ENCODE assay signal across 14 cellular contexts in the genomic region with DNA sequence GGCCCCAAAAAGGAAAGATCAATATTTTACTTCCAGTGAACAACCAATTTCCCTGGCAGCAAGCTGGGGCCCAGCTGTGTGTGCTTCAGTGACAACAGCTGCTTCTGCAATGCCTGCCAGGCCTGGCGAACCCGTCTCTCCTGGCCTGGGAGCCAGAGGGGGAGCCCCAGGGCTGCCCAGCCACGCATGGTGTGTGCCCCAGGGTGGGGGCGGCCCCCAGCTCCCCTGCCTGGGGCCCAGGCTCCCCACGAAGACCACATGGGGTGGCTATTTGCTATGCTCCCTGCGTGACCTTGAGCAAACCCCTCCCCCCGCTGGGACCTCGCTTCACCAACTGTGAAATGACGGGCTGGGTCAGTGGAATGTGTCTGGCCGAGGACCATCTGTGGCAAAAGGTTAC. TPM values are rescaled to one million over a fixed set of nuclear protein-coding genes. Genes with fewer than 3 reads are reported as not detected.
DNase-seq lines count a peak whose midpoint lies in the region; ATAC-seq and TF ChIP-seq lines count a peak whose summit lies in the region.
"Had no signal": no experiment of that assay in that cellular context is flagged by ENCODE, and none has a peak within 500 bp of the region (broad histone marks: within the 10 kb centered on the region; RNA-seq: fewer than 3 reads in every experiment).

No MANE protein-coding gene starts in this region.

- H4K20me1 ChIP-seq in osteoblast (ENCODE audit: insufficient read depth, low read length) = no peaks in the 10 kb centered on the region

- peaks cover 34% of the 10 kb centered on the region for H3K27me3 ChIP-seq in osteoblast (ENCODE audit: insufficient read depth, low read length)

- no peaks in the 10 kb centered on the region for H3K36me3 ChIP-seq in osteoblast (ENCODE audit: insufficient read depth, low read length)

- no peaks in the 10 kb centered on the region for H3K4me1 ChIP-seq in osteoblast (ENCODE audit: insufficient read depth, low read length)

- no peak overlapping the region for H3K4me3 ChIP-seq in osteoblast (ENCODE audit: insufficient read depth, low read length)
- H3K4me3 ChIP-seq: SK-N-MC had no signal

- peak; percentile 66 to 67 for ATAC-seq in left cardiac atrium
- no peak for ATAC-seq in GM18520 (IDR thresholded peaks at IDR 0.05; ENCODE audit: unreplicated experiment)

- intact Hi-C loops in left cardiac atrium (cut with DNase I) = no loop called here

- peak; percentile 81 for DNase-seq in D341Med (ENCODE audit: low spot score)
- peak; percentile 18 to 48 for DNase-seq in SHP77 (lab: John Stamatoyannopoulos, UW)
- DNase-seq in left cardiac atrium = no peak
- peak; percentile 29 for DNase-seq in osteoblast (ENCODE audit: insufficient read length, low spot score, missing footprints)
- no peak for DNase-seq in NCI-H1436 (lab: John Stamatoyannopoulos, UW)
- no peak for DNase-seq in LoVo (ENCODE audit: low spot score)
- DNase-seq in activated T-cell treated with anti-CD3 and anti-CD28 coated beads for 4 hours = no peak
- DNase-seq: activated CD4-positive, alpha-beta T cell treated with anti-CD3 and anti-CD28 coated beads for 4 hours; NCI-H1105; NK-92 treated with Interleukin-12 subunit alpha and Interleukin-12 subunit beta, amount 100 ng/mL, for 24 hours; stimulated activated CD4-positive, alpha-beta T cell treated with anti-CD3 and anti-CD28 coated beads, Interleukin-1b, Interleukin-23, amount 100 ng/mL, for 48 hours; stimulated activated naive CD4-positive, alpha-beta T cell treated with Interleukin-2 at 50 U/mL for 16 hours had no signal

- H3K79me2 ChIP-seq in osteoblast (ENCODE audit: insufficient read depth, low read length) = no peaks in the 10 kb centered on the region

- H3K27ac ChIP-seq in osteoblast (ENCODE audit: low read depth, low read length) = no peak overlapping the region
- H3K27ac ChIP-seq: SK-N-MC had no signal

- no peak overlapping the region for H3K4me2 ChIP-seq in osteoblast (ENCODE audit: insufficient read depth, low read length)

- H2AFZ ChIP-seq in osteoblast (ENCODE audit: low read length) = no peak overlapping the region

- TF ChIP-seq CTCF in osteoblast (IDR thresholded peaks at IDR 0.05; ENCODE audit: extremely low read depth, low read depth, low read length) = no peak

- no peaks in the 10 kb centered on the region for H3K9me3 ChIP-seq in osteoblast (ENCODE audit: low read depth, low read length)

RNA-seq across cellular contexts. Expression of a gene that starts 34.2 kb away (rescaled TPM):
- 1 to 10 TPM; 3.1 to 6.1 TPM for total RNA-seq in left cardiac atrium
- 0.29 and 0.72 TPM in 2 replicates for total RNA-seq in osteoblast

Comparison
In these comparisons a context has a peak if more than half of its experiments do, and no peak if none do; other contexts are left out.
1. DNase-seq: peak in D341Med (single experiment), SHP77 (2 of 2) and osteoblast (single experiment); none in left cardiac atrium (single experiment), NCI-H1436 (single experiment), LoVo (single experiment) and activated T-cell treated with anti-CD3 and anti-CD28 coated beads for 4 hours (single experiment).